Comparison of ENCODE assay signal across 2 cellular contexts in the genomic region with DNA sequence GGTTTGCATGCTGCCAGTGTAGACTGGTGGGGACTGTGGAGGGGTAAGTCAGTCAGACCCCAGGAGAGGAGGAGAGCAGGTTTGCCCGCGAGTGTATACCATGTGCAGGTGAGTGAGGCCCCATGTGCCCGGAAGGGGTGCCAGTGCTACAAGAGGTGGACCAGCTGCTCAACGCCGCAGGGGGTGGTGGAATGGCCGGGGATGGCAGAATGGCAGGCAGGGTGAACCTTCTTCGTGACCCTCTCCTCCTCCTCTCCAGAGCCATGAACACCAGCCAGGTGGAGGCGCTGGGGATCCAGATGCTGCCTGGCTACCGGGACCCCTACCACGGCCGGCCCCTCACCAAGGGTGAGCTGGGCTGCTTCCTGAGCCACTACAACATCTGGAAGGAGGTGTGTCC.
TF ChIP-seq lines count a peak whose summit lies in the region.

No MANE protein-coding gene starts in this region.

TF ChIP-seq in HepG2, 621 proteins besides CTCF, POLR2A, EP300 and RAD21:
- TF ChIP-seq, protein P1, sequence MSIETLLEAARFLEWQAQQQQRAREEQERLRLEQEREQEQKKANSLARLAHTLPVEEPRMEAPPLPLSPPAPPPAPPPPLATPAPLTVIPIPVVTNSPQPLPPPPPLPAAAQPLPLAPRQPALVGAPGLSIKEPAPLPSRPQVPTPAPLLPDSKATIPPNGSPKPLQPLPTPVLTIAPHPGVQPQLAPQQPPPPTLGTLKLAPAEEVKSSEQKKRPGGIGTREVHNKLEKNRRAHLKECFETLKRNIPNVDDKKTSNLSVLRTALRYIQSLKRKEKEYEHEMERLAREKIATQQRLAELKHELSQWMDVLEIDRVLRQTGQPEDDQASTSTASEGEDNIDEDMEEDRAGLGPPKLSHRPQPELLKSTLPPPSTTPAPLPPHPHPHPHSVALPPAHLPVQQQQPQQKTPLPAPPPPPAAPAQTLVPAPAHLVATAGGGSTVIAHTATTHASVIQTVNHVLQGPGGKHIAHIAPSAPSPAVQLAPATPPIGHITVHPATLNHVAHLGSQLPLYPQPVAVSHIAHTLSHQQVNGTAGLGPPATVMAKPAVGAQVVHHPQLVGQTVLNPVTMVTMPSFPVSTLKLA (IDR thresholded peaks at IDR 0.05) = peak; percentile 70
- TF ChIP-seq, protein P2, sequence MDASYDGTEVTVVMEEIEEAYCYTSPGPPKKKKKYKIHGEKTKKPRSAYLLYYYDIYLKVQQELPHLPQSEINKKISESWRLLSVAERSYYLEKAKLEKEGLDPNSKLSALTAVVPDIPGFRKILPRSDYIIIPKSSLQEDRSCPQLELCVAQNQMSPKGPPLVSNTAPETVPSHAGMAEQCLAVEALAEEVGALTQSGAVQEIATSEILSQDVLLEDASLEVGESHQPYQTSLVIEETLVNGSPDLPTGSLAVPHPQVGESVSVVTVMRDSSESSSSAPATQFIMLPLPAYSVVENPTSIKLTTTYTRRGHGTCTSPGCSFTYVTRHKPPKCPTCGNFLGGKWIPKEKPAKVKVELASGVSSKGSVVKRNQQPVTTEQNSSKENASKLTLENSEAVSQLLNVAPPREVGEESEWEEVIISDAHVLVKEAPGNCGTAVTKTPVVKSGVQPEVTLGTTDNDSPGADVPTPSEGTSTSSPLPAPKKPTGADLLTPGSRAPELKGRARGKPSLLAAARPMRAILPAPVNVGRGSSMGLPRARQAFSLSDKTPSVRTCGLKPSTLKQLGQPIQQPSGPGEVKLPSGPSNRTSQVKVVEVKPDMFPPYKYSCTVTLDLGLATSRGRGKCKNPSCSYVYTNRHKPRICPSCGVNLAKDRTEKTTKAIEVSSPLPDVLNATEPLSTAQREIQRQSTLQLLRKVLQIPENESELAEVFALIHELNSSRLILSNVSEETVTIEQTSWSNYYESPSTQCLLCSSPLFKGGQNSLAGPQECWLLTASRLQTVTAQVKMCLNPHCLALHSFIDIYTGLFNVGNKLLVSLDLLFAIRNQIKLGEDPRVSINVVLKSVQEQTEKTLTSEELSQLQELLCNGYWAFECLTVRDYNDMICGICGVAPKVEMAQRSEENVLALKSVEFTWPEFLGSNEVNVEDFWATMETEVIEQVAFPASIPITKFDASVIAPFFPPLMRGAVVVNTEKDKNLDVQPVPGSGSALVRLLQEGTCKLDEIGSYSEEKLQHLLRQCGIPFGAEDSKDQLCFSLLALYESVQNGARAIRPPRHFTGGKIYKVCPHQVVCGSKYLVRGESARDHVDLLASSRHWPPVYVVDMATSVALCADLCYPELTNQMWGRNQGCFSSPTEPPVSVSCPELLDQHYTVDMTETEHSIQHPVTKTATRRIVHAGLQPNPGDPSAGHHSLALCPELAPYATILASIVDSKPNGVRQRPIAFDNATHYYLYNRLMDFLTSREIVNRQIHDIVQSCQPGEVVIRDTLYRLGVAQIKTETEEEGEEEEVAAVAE (CRISPR knock-in tag; IDR thresholded peaks at IDR 0.05; ENCODE audit: borderline replicate concordance) = no peak
- TF ChIP-seq SRSF9 (IDR thresholded peaks at IDR 0.05; ENCODE audit: borderline replicate concordance, insufficient read depth, low read depth, low read length, poor library complexity, severe bottlenecking) (no peak), GATAD1 (CRISPR knock-in tag; IDR thresholded peaks at IDR 0.05) (no peak)

TF ChIP-seq in K562, 482 proteins besides CTCF, POLR2A, EP300 and RAD21:
- TF ChIP-seq RBFOX2 (IDR thresholded peaks at IDR 0.05; ENCODE audit: low read depth, low read length) = 0 out of 2 replicates have a peak, but pooled peaks have one; percentile 27
- TF ChIP-seq NCOA1 (IDR thresholded peaks at IDR 0.05; ENCODE audit: low read depth) = no peak
